Comparison of ENCODE assay signal across 19 cellular contexts in genomic region chr15:36221992-36222391, GRCh38.
"Had no signal": no experiment of that assay in that cellular context is flagged by ENCODE, and none has a peak within 500 bp of the region (broad histone marks: within the 10 kb centered on the region; RNA-seq: fewer than 3 reads in every experiment).

No MANE protein-coding gene starts in this region.

- H3K4me1 ChIP-seq: esophagus muscularis mucosa, gastroesophageal sphincter had no signal

- DNase-seq: cortex of kidney; effector memory CD4-positive, alpha-beta T cell; foreskin fibroblast; glutamatergic neuron; left colon; left ventricle myocardium superior; mesenchymal stem cell; naive B cell; posterior cingulate gyrus; stimulated activated CD4-positive, alpha-beta T cell treated with anti-CD3 and anti-CD28 coated beads, Interleukin-2, amount 100 ng/mL, for 24 hours; stimulated activated CD4-positive, alpha-beta T cell treated with anti-CD3 and anti-CD28 coated beads, Interleukin-4, amount 100 ng/mL, for 4 hours; stimulated activated naive CD4-positive, alpha-beta T cell had no signal

- H3K4me3 ChIP-seq: esophagus muscularis mucosa, gastroesophageal sphincter, lung had no signal

- H3K36me3 ChIP-seq: esophagus muscularis mucosa, gastroesophageal sphincter had no signal

- H3K27ac ChIP-seq: epithelial cell of prostate, esophagus muscularis mucosa, gastroesophageal sphincter had no signal

- H3K27ac Mint-ChIP-seq: naive B cell, nephron, type B pancreatic cell had no signal

- H3K4me3 Mint-ChIP-seq: naive B cell, nephron, type B pancreatic cell had no signal

- ATAC-seq: gastroesophageal sphincter, left colon, left ventricle myocardium superior, sciatic nerve had no signal

- H3K4me1 Mint-ChIP-seq: naive B cell had no signal

- H3K27me3 ChIP-seq: esophagus muscularis mucosa, gastroesophageal sphincter had no signal

- H3K36me3 Mint-ChIP-seq: naive B cell had no signal

- H3K9me3 ChIP-seq: esophagus muscularis mucosa had no signal

- H3K27me3 Mint-ChIP-seq: naive B cell, type B pancreatic cell had no signal
